Comparison of ENCODE assay signal across 8 cellular contexts in genomic region chr18:58541137-58541788, GRCh38.
A peak's percentile ranks its signal among the peaks of the same experiment; 100 is the strongest.
DNase-seq lines count a peak whose midpoint lies in the region; ATAC-seq, FAIRE-seq and TF ChIP-seq lines count a peak whose summit lies in the region.

No MANE protein-coding gene starts in this region.

- POLR2A ChIA-PET in CD8-positive, alpha-beta memory T cell (lab: Charles Lee): interaction anchor here (1.7 kb wide), 1 partner anchor 130 kb away, joined by 5 read pairs; the partner anchor contains the start of gene MALT1

- peak overlapping the region; percentile 43 for H2AFZ ChIP-seq in keratinocyte (ENCODE audit: control insufficient read depth, low read length)

- peaks cover 14 to 29% (median 22%) of the 10 kb centered on the region in 3 donors for H3K4me1 Mint-ChIP-seq in CD8-positive, alpha-beta memory T cell
- H3K4me1 Mint-ChIP-seq in HFFc6 (ENCODE audit: low read depth): peaks cover 68% of the 10 kb centered on the region

- no peaks in the 10 kb centered on the region for H4K20me1 ChIP-seq in keratinocyte (ENCODE audit: control insufficient read depth, extremely low read depth, insufficient read depth, low read length)

- peak; percentile 64 for FAIRE-seq in keratinocyte (lab: Jason Lieb, UNC)

- H3K27ac ChIP-seq in CD8-positive, alpha-beta memory T cell (ENCODE audit: low read depth, low read length): no peak overlapping the region
- H3K27ac ChIP-seq in keratinocyte (ENCODE audit: control insufficient read depth, insufficient read depth, low read length): peak overlapping the region; percentile 92

- H3K27ac Mint-ChIP-seq in CD8-positive, alpha-beta memory T cell: peak overlapping the region in 7 of 8 donors; percentile 4 to 90 (median 69)
- peak overlapping the region; percentile 93 for H3K27ac Mint-ChIP-seq in HFFc6

- no peaks in the 10 kb centered on the region for H3K36me3 ChIP-seq in CD8-positive, alpha-beta memory T cell (ENCODE audit: insufficient read depth, low read length)
- no peaks in the 10 kb centered on the region for H3K36me3 ChIP-seq in keratinocyte (ENCODE audit: control insufficient read depth in 2 of 2, extremely low read depth in 1 of 2, insufficient read depth in 2 of 2, low read length in 2 of 2)

- no peaks in the 10 kb centered on the region for H3K27me3 ChIP-seq in CD8-positive, alpha-beta memory T cell (ENCODE audit: insufficient read depth, low read length, poor library complexity, severe bottlenecking)
- H3K27me3 ChIP-seq in keratinocyte (ENCODE audit: control insufficient read depth, extremely low read depth, insufficient read depth, low read length): no peaks in the 10 kb centered on the region

- peak overlapping the region; percentile 38 for H3K9ac ChIP-seq in keratinocyte (ENCODE audit: control insufficient read depth, extremely low read depth, insufficient read depth, low read length)

- no peaks in the 10 kb centered on the region for H3K9me3 ChIP-seq in CD8-positive, alpha-beta memory T cell (ENCODE audit: low read length)
- no peaks in the 10 kb centered on the region for H3K9me3 ChIP-seq in keratinocyte (ENCODE audit: control insufficient read depth, low read depth, low read length)

- TF ChIP-seq CTCF in HFFc6 (IDR thresholded peaks at IDR 0.05) (peak; percentile 67), keratinocyte (optimal IDR thresholded peaks at IDR 0.05 in 1 of 3, IDR thresholded peaks at IDR 0.05 in 1 of 3, conservative IDR thresholded peaks at IDR 0.05 in 1 of 3; ENCODE audit: extremely low read depth in 1 of 3, insufficient read depth in 2 of 3, low read length in 3 of 3) (peak; percentile 25 to 63 (median 27))

- no peaks in the 10 kb centered on the region for H3K9me3 Mint-ChIP-seq in CD8-positive, alpha-beta memory T cell
- H3K9me3 Mint-ChIP-seq in HFFc6: no peaks in the 10 kb centered on the region

- no peak overlapping the region for H3K4me3 ChIP-seq in CD8-positive, alpha-beta memory T cell (ENCODE audit: low read length)
- H3K4me3 ChIP-seq in keratinocyte (ENCODE audit: control insufficient read depth in 2 of 3, extremely low read depth in 1 of 3, insufficient read depth in 2 of 3, low read depth in 1 of 3, low read length in 3 of 3): no peak overlapping the region

- CTCF ChIA-PET in CD8-positive, alpha-beta memory T cell (lab: Charles Lee): interaction anchor here (1.3 to 3.1 kb wide), 6 partner anchors 9 to 223 kb away, joined by 3 to 19 read pairs (median 4); partner anchors contain the start of gene MALT1

- H3K4me2 ChIP-seq in keratinocyte (ENCODE audit: control insufficient read depth, extremely low read depth, insufficient read depth, low read depth, low read length): peak overlapping the region; percentile 83

- dilution Hi-C loops in keratinocyte (cut with MboI; ENCODE audit: extremely low pct_ligation_motif_present, low sequenced_read_pairs): no loop called here

- no peaks in the 10 kb centered on the region for H3K36me3 Mint-ChIP-seq in CD8-positive, alpha-beta memory T cell
- H3K36me3 Mint-ChIP-seq in HFFc6 (ENCODE audit: low read depth): peaks cover 64% of the 10 kb centered on the region

- H3K27me3 Mint-ChIP-seq in CD8-positive, alpha-beta memory T cell: peaks cover 2 to 3% of the 10 kb centered on the region in 2 donors
- H3K27me3 Mint-ChIP-seq in HFFc6 (ENCODE audit: insufficient read depth): peaks cover 14% of the 10 kb centered on the region

- no peaks in the 10 kb centered on the region for H3K79me2 ChIP-seq in keratinocyte (ENCODE audit: control insufficient read depth, insufficient read depth, low read length)

- peak in 3 of 5 donors; percentile 5 to 11 (median 8) for DNase-seq in CD8-positive, alpha-beta memory T cell
- DNase-seq in HFFc6 (peak; percentile 11), keratinocyte (ENCODE audit: low read depth, low spot score) (no peak), left colon (no peak)
- peak; percentile 23 to 31 for DNase-seq in activated CD4-positive, alpha-beta T cell treated with anti-CD3 and anti-CD28 coated beads, Interleukin-2, amount 50 U/mL, for 4 hours

- peaks cover 16% of the 10 kb centered on the region for H3K4me1 ChIP-seq in CD8-positive, alpha-beta memory T cell (ENCODE audit: insufficient read depth, low read length)
- H3K4me1 ChIP-seq in keratinocyte (ENCODE audit: control insufficient read depth, extremely low read depth, insufficient read depth, low read length): peaks cover 57% of the 10 kb centered on the region

- no peak for ATAC-seq in left colon
- no peak for ATAC-seq in HG03135 (IDR thresholded peaks at IDR 0.05; ENCODE audit: unreplicated experiment)
- ATAC-seq in GM18868 (IDR thresholded peaks at IDR 0.05; ENCODE audit: unreplicated experiment): no peak
- ATAC-seq in HG02981 (IDR thresholded peaks at IDR 0.05; ENCODE audit: unreplicated experiment): no peak

- intact Hi-C loops in left colon (cut with DNase I, micrococcal nuclease): no loop called here

- peak overlapping the region in 4 of 7 donors; percentile 5 to 35 (median 22) for H3K4me3 Mint-ChIP-seq in CD8-positive, alpha-beta memory T cell
- peak overlapping the region; percentile 65 for H3K4me3 Mint-ChIP-seq in HFFc6

- H3K9me1 ChIP-seq in keratinocyte (ENCODE audit: control insufficient read depth, extremely low read depth, insufficient read depth, low read length): no peaks in the 10 kb centered on the region

Comparison
In these comparisons a context has a peak if more than half of its experiments do, and no peak if none do; other contexts are left out.
1. DNase-seq: peak in CD8-positive, alpha-beta memory T cell (3 of 5), HFFc6 (single experiment) and activated CD4-positive, alpha-beta T cell treated with anti-CD3 and anti-CD28 coated beads, Interleukin-2, amount 50 U/mL, for 4 hours (2 of 2); none in keratinocyte (single experiment) and left colon (0 of 2).